Comparison of ENCODE assay signal across 15 cellular contexts in genomic region chr12:18429366-18429765, GRCh38.
DNase-seq lines count a peak whose midpoint lies in the region; ATAC-seq, FAIRE-seq and TF ChIP-seq lines count a peak whose summit lies in the region.
"Had no signal": no experiment of that assay in that cellular context is flagged by ENCODE, and none has a peak within 500 bp of the region (broad histone marks: within the 10 kb centered on the region; RNA-seq: fewer than 3 reads in every experiment).

No MANE protein-coding gene starts in this region.

- DNase-seq in Right ventricle myocardium inferior (ENCODE audit: missing footprints): no peak
- DNase-seq in left ventricle myocardium inferior: no peak
- no peak for DNase-seq in bronchial epithelial cell (ENCODE audit: low read depth)
- peak in 1 of 5 donors; percentile 27 for DNase-seq in heart left ventricle
- DNase-seq in retina: peak; percentile 23
- DNase-seq in amniotic stem cell (lab: John Stamatoyannopoulos, UW): no peak
- DNase-seq: AML-193; Caco-2; CD8-positive, alpha-beta memory T cell; DMS53 had no signal

- H3K4me3 ChIP-seq in left ventricle myocardium inferior (no peak overlapping the region), bronchial epithelial cell (ENCODE audit: low read depth, low read length) (no peak overlapping the region), heart left ventricle (no peak overlapping the region)
- H3K4me3 ChIP-seq: BLaER1 had no signal

- ATAC-seq in Right ventricle myocardium inferior (peak; percentile 85), heart left ventricle (peak; percentile 84 to 89 (median 86)), GM18519 (IDR thresholded peaks at IDR 0.05; ENCODE audit: low FRiP score, unreplicated experiment) (no peak), GM19397 (IDR thresholded peaks at IDR 0.05; ENCODE audit: unreplicated experiment) (no peak)
- ATAC-seq: HCT116 had no signal

- 42 to 67% (median 61%) methylated on average over 1 of the region's 1 CpG for WGBS in heart left ventricle, 4 donors

- intact Hi-C loops in Right ventricle myocardium inferior (cut with DNase I) (loop anchor here (10.0 kb wide), 1 partner anchor 855 kb away; no protein-coding TSS in a partner anchor), left ventricle myocardium inferior (cut with micrococcal nuclease) (no loop called here), heart left ventricle (cut with DNase I) (loop anchor here in 4 of 10 donors (5.0 to 10.0 kb wide), 3 partner anchors 755 to 858 kb away; no protein-coding TSS in a partner anchor)

- peak; percentile 91 for FAIRE-seq in bronchial epithelial cell (lab: Jason Lieb, UNC)

- TF ChIP-seq CTCF in left ventricle myocardium inferior (IDR thresholded peaks at IDR 0.05; ENCODE audit: borderline replicate concordance) (no peak), bronchial epithelial cell (IDR thresholded peaks at IDR 0.05; ENCODE audit: insufficient read depth, low read length, severe bottlenecking) (no peak), heart left ventricle (IDR thresholded peaks at IDR 0.05) (no peak)

- H3K9me3 ChIP-seq in left ventricle myocardium inferior (replicated peaks): no peaks in the 10 kb centered on the region
- no peaks in the 10 kb centered on the region for H3K9me3 ChIP-seq in heart left ventricle
- H3K9me3 ChIP-seq: BLaER1, Caco-2 had no signal

- H3K27ac ChIP-seq in left ventricle myocardium inferior (replicated peaks) (no peak overlapping the region), heart left ventricle (no peak overlapping the region)
- H3K27ac ChIP-seq: 22Rv1, BLaER1 had no signal

- TF ChIP-seq POLR2A in heart left ventricle (IDR thresholded peaks at IDR 0.05): no peak

- H3K4me1 ChIP-seq in left ventricle myocardium inferior (peaks cover 16% of the 10 kb centered on the region), heart left ventricle (peaks cover 0 to 16% (median 2%) of the 10 kb centered on the region in 12 donors)
- H3K4me1 ChIP-seq: BLaER1, Caco-2 had no signal

- H3K27me3 ChIP-seq in left ventricle myocardium inferior (ENCODE audit: low read depth) (no peaks in the 10 kb centered on the region), bronchial epithelial cell (ENCODE audit: control insufficient read depth, insufficient read depth, low read length) (no peaks in the 10 kb centered on the region), heart left ventricle (no peaks in the 10 kb centered on the region)
- H3K27me3 ChIP-seq: BLaER1 had no signal

- H3K36me3 ChIP-seq in left ventricle myocardium inferior (no peaks in the 10 kb centered on the region), bronchial epithelial cell (ENCODE audit: control insufficient read depth, insufficient read depth, low read length) (no peaks in the 10 kb centered on the region), heart left ventricle (no peaks in the 10 kb centered on the region)
- H3K36me3 ChIP-seq: BLaER1 had no signal

Comparison
In these comparisons a context has a peak if more than half of its experiments do, and no peak if none do; other contexts are left out.
1. ATAC-seq: peak in Right ventricle myocardium inferior (single experiment) and heart left ventricle (4 of 4); none in GM18519 (single experiment) and GM19397 (single experiment).